ENCODE assay signal across 21 cellular contexts in genomic region chr9:70094747-70095146, GRCh38. TPM values are rescaled to one million over a fixed set of nuclear protein-coding genes. Genes with fewer than 3 reads are reported as not detected.
"Had no signal": no experiment of that assay in that cellular context is flagged by ENCODE, and none has a peak within 500 bp of the region (broad histone marks: within the 10 kb centered on the region; RNA-seq: fewer than 3 reads in every experiment).

No MANE protein-coding gene starts in this region.

- H3K4me1 ChIP-seq: colonic mucosa, neural progenitor cell had no signal

- H3K4me3 ChIP-seq: colonic mucosa, heart left ventricle, neural progenitor cell, ovary, right atrium auricular region, stomach had no signal

- H2AFZ ChIP-seq: neural progenitor cell had no signal

- H3K36me3 ChIP-seq: colonic mucosa, heart left ventricle, neural progenitor cell, ovary, right atrium auricular region, stomach had no signal

- H3K9me3 ChIP-seq: colonic mucosa, heart left ventricle, ovary, right atrium auricular region, stomach had no signal

- FAIRE-seq: endothelial cell of umbilical vein, small intestine, urothelium cell line had no signal

- H3K9ac ChIP-seq: neural progenitor cell had no signal

- DNase-seq: colonic mucosa; effector CD4-positive, alpha-beta T cell; endodermal cell; erythroblast; foreskin melanocyte; heart left ventricle; hippocampal formation; kidney glomerular epithelial cell; mammary epithelial cell; nucleus accumbens; ovary; small intestine; stimulated activated CD4-positive, alpha-beta T cell treated with anti-CD3 and anti-CD28 coated beads, Interleukin-12 subunit alpha, Interleukin-12 subunit beta, amount 100 ng/mL, for 4 hours; stimulated activated naive CD4-positive, alpha-beta T cell; stomach; trophoblast cell had no signal

- ATAC-seq: natural killer cell treated with Interleukin-12 subunit alpha and Interleukin-12 subunit beta and Interleukin-15 and Interleukin-18, amount 100 ng/mL, for 72 hours had no signal

- H3K27me3 ChIP-seq: colonic mucosa, heart left ventricle, neural progenitor cell, ovary, right atrium auricular region, stomach had no signal

- H3K4me2 ChIP-seq: neural progenitor cell had no signal

- H3K27ac ChIP-seq: colonic mucosa, neural progenitor cell, ovary had no signal

RNA-seq across cellular contexts. Expression of gene MAMDC2, which starts 51.1 kb away (rescaled TPM):
- total RNA-seq: natural killer cell treated with Interleukin-12 subunit alpha and Interleukin-12 subunit beta and Interleukin-15 and Interleukin-18, amount 100 ng/mL, for 72 hours had no signal
